Comparison of ENCODE assay signal across 27 cellular contexts in genomic region chr5:201672-202071, GRCh38. TPM values are rescaled to one million over a fixed set of nuclear protein-coding genes. Genes with fewer than 3 reads are reported as not detected.
A peak's percentile ranks its signal among the peaks of the same experiment; 100 is the strongest.
DNase-seq lines count a peak whose midpoint lies in the region; ATAC-seq, FAIRE-seq and TF ChIP-seq lines count a peak whose summit lies in the region.
"Had no signal": no experiment of that assay in that cellular context is flagged by ENCODE, and none has a peak within 500 bp of the region (broad histone marks: within the 10 kb centered on the region; RNA-seq: fewer than 3 reads in every experiment).

No MANE protein-coding gene starts in this region.

- TF ChIP-seq CTCF in kidney (IDR thresholded peaks at IDR 0.05; ENCODE audit: borderline replicate concordance, extremely low read depth, insufficient read depth) = no peak
- TF ChIP-seq CTCF in tibial nerve (IDR thresholded peaks at IDR 0.05) = no peak

- H3K4me3 ChIP-seq in Karpas-422 (ENCODE audit: low read length) = no peak overlapping the region
- H3K4me3 ChIP-seq in kidney (ENCODE audit: low read length in 2 of 2) = no peak overlapping the region
- H3K4me3 ChIP-seq in tibial nerve = no peak overlapping the region
- H3K4me3 ChIP-seq: GM23248 had no signal

- no peaks in the 10 kb centered on the region for H3K27me3 ChIP-seq in Karpas-422 (ENCODE audit: low read length)
- no peaks in the 10 kb centered on the region for H3K27me3 ChIP-seq in tibial nerve

- no peak for TF ChIP-seq POLR2A in tibial nerve (IDR thresholded peaks at IDR 0.05)

- peak overlapping the region; percentile 53 for H3K27ac Mint-ChIP-seq in activated CD4-positive, alpha-beta T cell treated with anti-CD3 and anti-CD28 coated beads, Interleukin-2, amount 10 ng/mL, durations not matched to agents 24 days and 14 days
- H3K27ac Mint-ChIP-seq: CD4-positive, alpha-beta T cell; H9 had no signal

- no peak overlapping the region for H3K4me3 Mint-ChIP-seq in activated CD4-positive, alpha-beta T cell treated with anti-CD3 and anti-CD28 coated beads, Interleukin-2, amount 10 ng/mL, durations not matched to agents 24 days and 14 days
- H3K4me3 Mint-ChIP-seq: CD4-positive, alpha-beta T cell; H9 had no signal

- H3K27ac ChIP-seq in Karpas-422 (ENCODE audit: low read length) (peak overlapping the region; percentile 70), kidney (ENCODE audit: low read depth in 2 of 2, low read length in 2 of 2) (no peak overlapping the region), tibial nerve (no peak overlapping the region)
- H3K27ac ChIP-seq: GM23248 had no signal

- H3K4me2 ChIP-seq in Karpas-422 (ENCODE audit: low read depth, low read length, poor library complexity, severe bottlenecking) = peak overlapping the region; percentile 46
- H3K4me2 ChIP-seq: SK-N-SH had no signal

- H3K79me2 ChIP-seq in Karpas-422 (ENCODE audit: low read length) = peaks cover 11% of the 10 kb centered on the region

- no peaks in the 10 kb centered on the region for H3K9me3 Mint-ChIP-seq in activated CD4-positive, alpha-beta T cell treated with anti-CD3 and anti-CD28 coated beads, Interleukin-2, amount 10 ng/mL, durations not matched to agents 24 days and 14 days
- H3K9me3 Mint-ChIP-seq: CD4-positive, alpha-beta T cell; H9 had no signal

- no peak overlapping the region for H3K9ac ChIP-seq in Karpas-422 (ENCODE audit: low read length)
- H3K9ac ChIP-seq in kidney (ENCODE audit: low read length in 2 of 2) = no peak overlapping the region
- H3K9ac ChIP-seq: GM23248, SK-N-SH had no signal

- WGBS in tibial nerve, 2 donors = 84% methylated on average over 8 of the region's 8 CpGs

- DNase-seq in activated CD4-positive, alpha-beta T cell treated with anti-CD3 and anti-CD28 coated beads, Interleukin-2, amount 10 ng/mL, durations not matched to agents 24 days and 14 days = no peak
- DNase-seq in activated CD4-positive, alpha-beta T cell treated with anti-CD3 and anti-CD28 coated beads for 4 hours = no peak
- DNase-seq in Karpas-422 (no peak), kidney (peak; percentile 10), NCI-H187 treated with DMSO at 0.1 percent for 48 hours (lab: John Stamatoyannopoulos, UW) (no peak), tibial nerve (ENCODE audit: low spot score in 2 of 2) (no peak), sciatic nerve (ENCODE audit: low spot score) (no peak)
- DNase-seq: CD4-positive, alpha-beta T cell; GM23248; H9; Kasumi-1; NCI-H1092 treated with DMSO at 0.1 percent for 48 hours; NCI-H1436; NCI-H1930; NCI-H2227 treated with DMSO at 0.1 percent for 48 hours; PC-3; SK-N-SH had no signal

- H3K36me3 ChIP-seq in Karpas-422 (ENCODE audit: insufficient read depth, low read length) (peaks cover 12% of the 10 kb centered on the region; the same call in 1 of the 2 replicates), kidney (ENCODE audit: control insufficient read depth in 1 of 2, insufficient read depth in 2 of 2, low read length in 2 of 2) (peaks cover 5 to 14% of the 10 kb centered on the region in 2 donors), tibial nerve (peaks cover 0 to 62% (median 7%) of the 10 kb centered on the region in 3 donors)

- peaks cover 19% of the 10 kb centered on the region for H3K36me3 Mint-ChIP-seq in activated CD4-positive, alpha-beta T cell treated with anti-CD3 and anti-CD28 coated beads, Interleukin-2, amount 10 ng/mL, durations not matched to agents 24 days and 14 days (ENCODE audit: low read depth)

- FAIRE-seq in kidney (lab: Jason Lieb, UNC) = no peak
- FAIRE-seq: D721Med, GM18507, HepG2 had no signal

- no peaks in the 10 kb centered on the region for H3K27me3 Mint-ChIP-seq in activated CD4-positive, alpha-beta T cell treated with anti-CD3 and anti-CD28 coated beads, Interleukin-2, amount 10 ng/mL, durations not matched to agents 24 days and 14 days
- H3K27me3 Mint-ChIP-seq: CD4-positive, alpha-beta T cell had no signal

- TF ChIP-seq EP300 in tibial nerve (IDR thresholded peaks at IDR 0.05) = no peak

- peaks cover 23% of the 10 kb centered on the region for H3K4me1 ChIP-seq in Karpas-422 (ENCODE audit: low read length)
- H3K4me1 ChIP-seq in kidney (ENCODE audit: control insufficient read depth in 1 of 2, insufficient read depth in 1 of 2, low read depth in 1 of 2, low read length in 2 of 2) = no peaks in the 10 kb centered on the region
- no peaks in the 10 kb centered on the region for H3K4me1 ChIP-seq in tibial nerve

- no peaks in the 10 kb centered on the region for H3K4me1 Mint-ChIP-seq in activated CD4-positive, alpha-beta T cell treated with anti-CD3 and anti-CD28 coated beads, Interleukin-2, amount 10 ng/mL, durations not matched to agents 24 days and 14 days

- no peaks in the 10 kb centered on the region for H3K9me2 ChIP-seq in Karpas-422 (replicated peaks; ENCODE audit: insufficient read depth, low read length)
- H3K9me2 ChIP-seq: SK-N-SH had no signal

- intact Hi-C loops in activated CD4-positive, alpha-beta T cell treated with anti-CD3 and anti-CD28 coated beads, Interleukin-2, amount 10 ng/mL, durations not matched to agents 24 days and 14 days (cut with micrococcal nuclease) = no loop called here
- intact Hi-C loops in kidney (cut with DNase I) (no loop called here), sciatic nerve (cut with DNase I) (no loop called here)

- H4K20me1 ChIP-seq in Karpas-422 (ENCODE audit: insufficient read depth, low read depth, low read length) = peaks cover 14% of the 10 kb centered on the region; the same call in 1 of the 2 replicates

- no peak overlapping the region for H2AFZ ChIP-seq in Karpas-422 (ENCODE audit: low read length)
- H2AFZ ChIP-seq: GM23248 had no signal

- H3K9me3 ChIP-seq in Karpas-422 (ENCODE audit: low read length) = no peaks in the 10 kb centered on the region
- no peaks in the 10 kb centered on the region for H3K9me3 ChIP-seq in kidney (ENCODE audit: control insufficient read depth in 1 of 2, low read length in 2 of 2)
- no peaks in the 10 kb centered on the region for H3K9me3 ChIP-seq in tibial nerve
- H3K9me3 ChIP-seq: SK-N-SH had no signal

- ATAC-seq in sciatic nerve = no peak
- ATAC-seq: HepG2, PC-3 had no signal

RNA-seq across cellular contexts. Expression of gene LRRC14B, which starts 10.4 kb away (rescaled TPM):
- not detected in 2 replicates for total RNA-seq in activated CD4-positive, alpha-beta T cell treated with anti-CD3 and anti-CD28 coated beads, Interleukin-2, amount 10 ng/mL, durations not matched to agents 24 days and 14 days
- total RNA-seq in Karpas-422 (2014; rRNA removed; shearing (Covaris generic); ENCODE audit: low replicate concordance) = 0.48 TPM in 1 of 2 replicates, not detected in the other
- total RNA-seq in kidney (not detected), tibial nerve (not detected), sciatic nerve (not detected)
- polyA plus RNA-seq in kidney (ENCODE audit: insufficient read depth, low read depth, low replicate concordance) = not detected
- total RNA-seq: A172, Daoy, G401, GM23248, H9, HepG2, HT1080, M059J, NCI-H460, PC-3 had no signal
- polyA plus RNA-seq: BJ, GM23248, HepG2, SK-N-SH had no signal

RNA-seq across cellular contexts. Expression of gene CCDC127, which starts 16.3 kb away (rescaled TPM):
- total RNA-seq in activated CD4-positive, alpha-beta T cell treated with anti-CD3 and anti-CD28 coated beads, Interleukin-2, amount 10 ng/mL, durations not matched to agents 24 days and 14 days = 7.1 and 7.7 TPM in 2 replicates
- 2.6 and 4.7 TPM in 2 replicates for total RNA-seq in Karpas-422 (2014; rRNA removed; shearing (Covaris generic); ENCODE audit: low replicate concordance)
- total RNA-seq in kidney (5.9 TPM), tibial nerve (1 to 10 TPM; 4.5 to 7.2 (median 5.8) TPM), sciatic nerve (9.0 TPM)
- 3.2 TPM for polyA plus RNA-seq in kidney (ENCODE audit: insufficient read depth, low read depth, low replicate concordance)

RNA-seq across cellular contexts. Expression of gene SDHA, which starts 16.4 kb away (rescaled TPM):
- total RNA-seq in activated CD4-positive, alpha-beta T cell treated with anti-CD3 and anti-CD28 coated beads, Interleukin-2, amount 10 ng/mL, durations not matched to agents 24 days and 14 days = 147 and 150 TPM in 2 replicates
- total RNA-seq in Karpas-422 (2014; rRNA removed; shearing (Covaris generic); ENCODE audit: low replicate concordance) = 54.0 and 62.3 TPM in 2 replicates
- 135 TPM for total RNA-seq in kidney
- 256 TPM for polyA plus RNA-seq in kidney (ENCODE audit: insufficient read depth, low read depth, low replicate concordance)
- 10 to 100 TPM; 67.7 to 95.3 (median 78.3) TPM for total RNA-seq in tibial nerve
- total RNA-seq in sciatic nerve = 105 TPM
